Comparison of ENCODE assay signal across 8 cellular contexts in the genomic region with DNA sequence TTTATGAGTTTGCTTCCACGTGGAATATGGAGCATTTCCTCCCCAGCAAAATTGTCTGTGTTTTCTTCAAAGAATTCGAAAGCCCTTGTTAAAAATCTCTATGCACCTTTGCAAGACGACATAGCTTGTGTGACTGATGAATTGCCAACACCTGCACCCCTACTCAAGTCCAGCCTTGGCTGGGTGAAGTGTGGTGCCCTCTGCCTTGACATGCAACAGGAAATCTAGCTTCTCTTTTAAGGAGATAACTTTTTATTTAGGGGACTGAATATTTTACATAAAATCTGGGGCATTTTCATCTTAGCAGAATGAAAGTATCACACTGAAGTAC. TPM values are rescaled to one million over a fixed set of nuclear protein-coding genes. Genes with fewer than 3 reads are reported as not detected.
A peak's percentile ranks its signal among the peaks of the same experiment; 100 is the strongest.
DNase-seq lines count a peak whose midpoint lies in the region; ATAC-seq and TF ChIP-seq lines count a peak whose summit lies in the region.

No MANE protein-coding gene starts in this region.

- H2BK5ac ChIP-seq in H9 (ENCODE audit: insufficient read length, low read length): no peak overlapping the region

- no peak overlapping the region for H2BK12ac ChIP-seq in H9 (ENCODE audit: insufficient read length, low read depth, low read length)

- H2AK5ac ChIP-seq in H9 (ENCODE audit: insufficient read length, low read length): no peak overlapping the region

- no peak overlapping the region for H4K91ac ChIP-seq in H9 (ENCODE audit: insufficient read length, low read depth, low read length)

- H3K27me3 ChIP-seq in ACC112 (ENCODE audit: insufficient read depth, low read length) (no peaks in the 10 kb centered on the region), H9 (ENCODE audit: insufficient read depth, low read length) (no peaks in the 10 kb centered on the region), adipocyte (replicated peaks; ENCODE audit: control insufficient read depth, insufficient read depth, low read length) (no peaks in the 10 kb centered on the region), thyroid gland (no peaks in the 10 kb centered on the region)

- peak overlapping the region; percentile 98 to 99 (median 99) for H3K27ac Mint-ChIP-seq in H9

- peaks cover 29 to 39% of the 10 kb centered on the region in 2 experiments for H3K4me1 Mint-ChIP-seq in H9

- H2BK20ac ChIP-seq in H9 (ENCODE audit: low read depth, low read length, poor library complexity, severe bottlenecking): no peak overlapping the region

- H3K36me3 Mint-ChIP-seq in H9 (ENCODE audit: insufficient read depth in 1 of 3, low read depth in 3 of 3): 0 out of 7 replicates have a peak, but pooled peaks cover 0 to 3% (median 0%) of the 10 kb centered on the region in 3 experiments

- H2AFZ ChIP-seq in ACC112 (ENCODE audit: low read length, unreplicated experiment) (no peak overlapping the region), H9 (ENCODE audit: low read length) (no peak overlapping the region)

- no peaks in the 10 kb centered on the region for H4K20me1 ChIP-seq in H9 (ENCODE audit: control insufficient read depth, insufficient read depth, insufficient read length)

- no peak overlapping the region for H3K14ac ChIP-seq in H9 (ENCODE audit: insufficient read depth, low read length)

- H3K27ac ChIP-seq in ACC112 (ENCODE audit: low read depth, low read length) (peak overlapping the region; percentile 87), H9 (ENCODE audit: insufficient read length, low read depth, low read length) (no peak overlapping the region), thyroid gland (peak overlapping the region in 2 of 3 donors; percentile 86 to 93)

- peak overlapping the region; percentile 87 to 92 for H3K4me3 Mint-ChIP-seq in H9

- no peak overlapping the region for H2BK120ac ChIP-seq in H9 (ENCODE audit: low read depth, low read length, poor library complexity, severe bottlenecking)

- no CpG with 5 or more reads among the region's 3 CpGs for WGBS in H9 (ENCODE audit: extremely low coverage, insufficient read length, low lambda C conversion rate)
- WGBS in thyroid gland, 2 donors: 0 to 3% methylated on average over 3 of the region's 3 CpGs

- ATAC-seq in HG02623 (IDR thresholded peaks at IDR 0.05; ENCODE audit: unreplicated experiment): no peak

- peaks cover 85% of the 10 kb centered on the region for H3K79me2 ChIP-seq in ACC112 (ENCODE audit: control insufficient read depth, insufficient read depth, low read length, unreplicated experiment)
- peaks cover 17% of the 10 kb centered on the region; the same call in 1 of the 2 replicates for H3K79me2 ChIP-seq in H9 (ENCODE audit: insufficient read depth, low read length)

- TF ChIP-seq CTCF in H9 (conservative IDR thresholded peaks at IDR 0.05) (no peak), thyroid gland (IDR thresholded peaks at IDR 0.05) (no peak)

- H3K4ac ChIP-seq in H9 (ENCODE audit: low read depth, low read length): no peak overlapping the region

- H3K9ac ChIP-seq in H9 (ENCODE audit: extremely low read depth, insufficient read length, low read length) (peak overlapping the region; percentile 52), adipocyte (ENCODE audit: low read length) (peak overlapping the region; percentile 98)

- H3K4me1 ChIP-seq in ACC112 (ENCODE audit: control insufficient read depth, insufficient read depth, low read length, unreplicated experiment) (peaks cover 26% of the 10 kb centered on the region), H9 (ENCODE audit: insufficient read depth, low read length) (peaks cover 12% of the 10 kb centered on the region; the same call in 1 of the 2 replicates), adipocyte (ENCODE audit: control insufficient read depth, insufficient read depth, low read length) (peaks cover 32% of the 10 kb centered on the region), thyroid gland (peaks cover 19 to 31% of the 10 kb centered on the region in 2 donors)

- H3K79me1 ChIP-seq in H9 (ENCODE audit: insufficient read depth, low read depth, low read length, poor library complexity, severe bottlenecking): peaks cover 3% of the 10 kb centered on the region

- H3K9me3 ChIP-seq in H9 (ENCODE audit: control insufficient read depth, low read depth, low read length): no peaks in the 10 kb centered on the region
- no peaks in the 10 kb centered on the region for H3K9me3 ChIP-seq in adipocyte (ENCODE audit: control insufficient read depth, low read length)
- H3K9me3 ChIP-seq in thyroid gland: no peaks in the 10 kb centered on the region

- TF ChIP-seq POLR2A in thyroid gland (IDR thresholded peaks at IDR 0.05): no peak

- no peak overlapping the region for H3K23ac ChIP-seq in H9 (ENCODE audit: insufficient read length, low read depth, low read length)

- no peak overlapping the region for H3T11ph ChIP-seq in H9 (ENCODE audit: low read length)

- no peaks in the 10 kb centered on the region for H3K36me3 ChIP-seq in ACC112 (ENCODE audit: insufficient read depth, low read length)
- no peaks in the 10 kb centered on the region for H3K36me3 ChIP-seq in adipocyte (ENCODE audit: control insufficient read depth, insufficient read depth, low read length, severe bottlenecking)
- H3K36me3 ChIP-seq in thyroid gland: no peaks in the 10 kb centered on the region

- DNase-seq in H9 (no peak), adipocyte (ENCODE audit: low read depth) (peak; percentile 28), kidney tubule cell (ENCODE audit: low spot score) (peak; percentile 29), thyroid gland (peak; percentile 3 to 20), NCI-H2107 treated with DMSO at 0.1 percent for 48 hours (lab: John Stamatoyannopoulos, UW; ENCODE audit: unreplicated experiment) (no peak)
- DNase-seq in activated CD8-positive, alpha-beta memory T cell treated with anti-CD3 and anti-CD28 coated beads for 24 hours: no peak

- H4K8ac ChIP-seq in H9 (replicated peaks; ENCODE audit: insufficient read length, low read depth, low read length): no peak overlapping the region

- no peak overlapping the region for H3K18ac ChIP-seq in H9 (ENCODE audit: insufficient read length, low read depth, low read length)

- peak overlapping the region; percentile 26 for H3K56ac ChIP-seq in H9 (ENCODE audit: insufficient read length, low read depth, low read length)

- H4K5ac ChIP-seq in H9 (ENCODE audit: insufficient read length, low read depth, low read length): no peak overlapping the region

- peaks cover 0 to 3% of the 10 kb centered on the region in 2 experiments; a peak in 1 of 5 replicates for H3K9me3 Mint-ChIP-seq in H9

- peaks cover 10% of the 10 kb centered on the region for H3K23me2 ChIP-seq in H9 (ENCODE audit: insufficient read length, low read depth, low read length, poor library complexity, severe bottlenecking)

- peak overlapping the region; percentile 94 for H3K4me2 ChIP-seq in H9 (ENCODE audit: insufficient read depth, insufficient read length, low read length)

- H2BK15ac ChIP-seq in H9 (ENCODE audit: low read depth, low read length): no peak overlapping the region

- intact Hi-C loops in thyroid gland (cut with DNase I): loop anchor here (10.0 kb wide), 1 partner anchor 73 kb away; no protein-coding TSS in a partner anchor

- H3K27me3 Mint-ChIP-seq in H9 (ENCODE audit: low read depth): peaks cover 18% of the 10 kb centered on the region

- H3K4me3 ChIP-seq in ACC112 (ENCODE audit: low read depth, low read length) (peak overlapping the region; percentile 94), adipocyte (ENCODE audit: low read length) (peak overlapping the region; percentile 98), thyroid gland (replicated peaks in 1 of 3) (peak overlapping the region; percentile 44 to 91 (median 50))

RNA-seq across cellular contexts. Expression of a gene that starts 0.6 kb away (rescaled TPM):
- 58.9 and 60.2 TPM in 2 replicates for total RNA-seq in H9 (2021)
- 10 to 100 TPM; 33.1 to 48.7 (median 40.5) TPM for total RNA-seq in thyroid gland

RNA-seq across cellular contexts. Expression of a gene that starts 1.4 kb away (rescaled TPM):
- 21.2 and 23.5 TPM in 2 replicates for total RNA-seq in H9 (2021)
- 10 to 100 TPM; 31.0 to 49.3 (median 35.0) TPM for total RNA-seq in thyroid gland

Comparison
In these comparisons a context has a peak if more than half of its experiments do, and no peak if none do; other contexts are left out.
1. DNase-seq: peak in adipocyte (single experiment), kidney tubule cell (single experiment) and thyroid gland (2 of 2); none in H9 (single experiment), NCI-H2107 treated with DMSO at 0.1 percent for 48 hours (single experiment) and activated CD8-positive, alpha-beta memory T cell treated with anti-CD3 and anti-CD28 coated beads for 24 hours (single experiment).
2. Peak in every context shown above with its lines, with median percentiles within 50 percentile points of each other: H3K4me3 ChIP-seq.